1 cellular context compared by ENCODE assay signal in genomic region chr17:40582328-40582901, GRCh38.
A peak's percentile ranks its signal among the peaks of the same experiment; 100 is the strongest.
TF ChIP-seq lines count a peak whose summit lies in the region.

No MANE protein-coding gene starts in this region.

TF ChIP-seq in GM12878, 131 proteins besides CTCF, POLR2A, EP300 and RAD21 (continued from another document and continues in another):
- TF ChIP-seq, protein P1, sequence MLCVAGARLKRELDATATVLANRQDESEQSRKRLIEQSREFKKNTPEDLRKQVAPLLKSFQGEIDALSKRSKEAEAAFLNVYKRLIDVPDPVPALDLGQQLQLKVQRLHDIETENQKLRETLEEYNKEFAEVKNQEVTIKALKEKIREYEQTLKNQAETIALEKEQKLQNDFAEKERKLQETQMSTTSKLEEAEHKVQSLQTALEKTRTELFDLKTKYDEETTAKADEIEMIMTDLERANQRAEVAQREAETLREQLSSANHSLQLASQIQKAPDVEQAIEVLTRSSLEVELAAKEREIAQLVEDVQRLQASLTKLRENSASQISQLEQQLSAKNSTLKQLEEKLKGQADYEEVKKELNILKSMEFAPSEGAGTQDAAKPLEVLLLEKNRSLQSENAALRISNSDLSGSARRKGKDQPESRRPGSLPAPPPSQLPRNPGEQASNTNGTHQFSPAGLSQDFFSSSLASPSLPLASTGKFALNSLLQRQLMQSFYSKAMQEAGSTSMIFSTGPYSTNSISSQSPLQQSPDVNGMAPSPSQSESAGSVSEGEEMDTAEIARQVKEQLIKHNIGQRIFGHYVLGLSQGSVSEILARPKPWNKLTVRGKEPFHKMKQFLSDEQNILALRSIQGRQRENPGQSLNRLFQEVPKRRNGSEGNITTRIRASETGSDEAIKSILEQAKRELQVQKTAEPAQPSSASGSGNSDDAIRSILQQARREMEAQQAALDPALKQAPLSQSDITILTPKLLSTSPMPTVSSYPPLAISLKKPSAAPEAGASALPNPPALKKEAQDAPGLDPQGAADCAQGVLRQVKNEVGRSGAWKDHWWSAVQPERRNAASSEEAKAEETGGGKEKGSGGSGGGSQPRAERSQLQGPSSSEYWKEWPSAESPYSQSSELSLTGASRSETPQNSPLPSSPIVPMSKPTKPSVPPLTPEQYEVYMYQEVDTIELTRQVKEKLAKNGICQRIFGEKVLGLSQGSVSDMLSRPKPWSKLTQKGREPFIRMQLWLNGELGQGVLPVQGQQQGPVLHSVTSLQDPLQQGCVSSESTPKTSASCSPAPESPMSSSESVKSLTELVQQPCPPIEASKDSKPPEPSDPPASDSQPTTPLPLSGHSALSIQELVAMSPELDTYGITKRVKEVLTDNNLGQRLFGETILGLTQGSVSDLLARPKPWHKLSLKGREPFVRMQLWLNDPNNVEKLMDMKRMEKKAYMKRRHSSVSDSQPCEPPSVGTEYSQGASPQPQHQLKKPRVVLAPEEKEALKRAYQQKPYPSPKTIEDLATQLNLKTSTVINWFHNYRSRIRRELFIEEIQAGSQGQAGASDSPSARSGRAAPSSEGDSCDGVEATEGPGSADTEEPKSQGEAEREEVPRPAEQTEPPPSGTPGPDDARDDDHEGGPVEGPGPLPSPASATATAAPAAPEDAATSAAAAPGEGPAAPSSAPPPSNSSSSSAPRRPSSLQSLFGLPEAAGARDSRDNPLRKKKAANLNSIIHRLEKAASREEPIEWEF (IDR thresholded peaks at IDR 0.05; ENCODE audit: insufficient replicate concordance, low read depth, low read length), result peak; percentile 61
- TF ChIP-seq, protein P2, sequence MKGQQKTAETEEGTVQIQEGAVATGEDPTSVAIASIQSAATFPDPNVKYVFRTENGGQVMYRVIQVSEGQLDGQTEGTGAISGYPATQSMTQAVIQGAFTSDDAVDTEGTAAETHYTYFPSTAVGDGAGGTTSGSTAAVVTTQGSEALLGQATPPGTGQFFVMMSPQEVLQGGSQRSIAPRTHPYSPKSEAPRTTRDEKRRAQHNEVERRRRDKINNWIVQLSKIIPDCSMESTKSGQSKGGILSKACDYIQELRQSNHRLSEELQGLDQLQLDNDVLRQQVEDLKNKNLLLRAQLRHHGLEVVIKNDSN (IDR thresholded peaks at IDR 0.05; ENCODE audit: borderline replicate concordance, extremely low read length, insufficient read depth, low read depth, low read length), result no peak
- peak; percentile 36; the same call in 1 of the 2 replicates for TF ChIP-seq PML (IDR thresholded peaks at IDR 0.05; ENCODE audit: low read length)
- TF ChIP-seq, protein P3, sequence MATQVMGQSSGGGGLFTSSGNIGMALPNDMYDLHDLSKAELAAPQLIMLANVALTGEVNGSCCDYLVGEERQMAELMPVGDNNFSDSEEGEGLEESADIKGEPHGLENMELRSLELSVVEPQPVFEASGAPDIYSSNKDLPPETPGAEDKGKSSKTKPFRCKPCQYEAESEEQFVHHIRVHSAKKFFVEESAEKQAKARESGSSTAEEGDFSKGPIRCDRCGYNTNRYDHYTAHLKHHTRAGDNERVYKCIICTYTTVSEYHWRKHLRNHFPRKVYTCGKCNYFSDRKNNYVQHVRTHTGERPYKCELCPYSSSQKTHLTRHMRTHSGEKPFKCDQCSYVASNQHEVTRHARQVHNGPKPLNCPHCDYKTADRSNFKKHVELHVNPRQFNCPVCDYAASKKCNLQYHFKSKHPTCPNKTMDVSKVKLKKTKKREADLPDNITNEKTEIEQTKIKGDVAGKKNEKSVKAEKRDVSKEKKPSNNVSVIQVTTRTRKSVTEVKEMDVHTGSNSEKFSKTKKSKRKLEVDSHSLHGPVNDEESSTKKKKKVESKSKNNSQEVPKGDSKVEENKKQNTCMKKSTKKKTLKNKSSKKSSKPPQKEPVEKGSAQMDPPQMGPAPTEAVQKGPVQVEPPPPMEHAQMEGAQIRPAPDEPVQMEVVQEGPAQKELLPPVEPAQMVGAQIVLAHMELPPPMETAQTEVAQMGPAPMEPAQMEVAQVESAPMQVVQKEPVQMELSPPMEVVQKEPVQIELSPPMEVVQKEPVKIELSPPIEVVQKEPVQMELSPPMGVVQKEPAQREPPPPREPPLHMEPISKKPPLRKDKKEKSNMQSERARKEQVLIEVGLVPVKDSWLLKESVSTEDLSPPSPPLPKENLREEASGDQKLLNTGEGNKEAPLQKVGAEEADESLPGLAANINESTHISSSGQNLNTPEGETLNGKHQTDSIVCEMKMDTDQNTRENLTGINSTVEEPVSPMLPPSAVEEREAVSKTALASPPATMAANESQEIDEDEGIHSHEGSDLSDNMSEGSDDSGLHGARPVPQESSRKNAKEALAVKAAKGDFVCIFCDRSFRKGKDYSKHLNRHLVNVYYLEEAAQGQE (IDR thresholded peaks at IDR 0.05; ENCODE audit: low read depth, low read length), result 0 out of 2 replicates have a peak, but pooled peaks have one; percentile 28
- TF ChIP-seq KAT2A (conservative IDR thresholded peaks at IDR 0.05; ENCODE audit: control insufficient read depth, low read depth, low read length), result no peak
- TF ChIP-seq SUZ12 (IDR thresholded peaks at IDR 0.05; ENCODE audit: unreplicated experiment), result no peak
- peak; percentile 100 for TF ChIP-seq TCF3 (IDR thresholded peaks at IDR 0.05; ENCODE audit: borderline replicate concordance, insufficient read depth, low read depth, low read length)
- TF ChIP-seq WRNIP1 (IDR thresholded peaks at IDR 0.05; ENCODE audit: borderline replicate concordance, low read depth, low read length), result no peak
- TF ChIP-seq BRCA1 (IDR thresholded peaks at IDR 0.05; ENCODE audit: low read depth, low read length), result no peak
- peak; percentile 87 for TF ChIP-seq ZNF687 (IDR thresholded peaks at IDR 0.05)
- TF ChIP-seq MEF2B (IDR thresholded peaks at IDR 0.05; ENCODE audit: partially characterized antibody, poor library complexity, severe bottlenecking), result peak; percentile 76
- 0 out of 2 replicates have a peak, but pooled peaks have one; percentile 6 for TF ChIP-seq ZNF24 (IDR thresholded peaks at IDR 0.05)
- TF ChIP-seq MTA3 (IDR thresholded peaks at IDR 0.05; ENCODE audit: borderline replicate concordance, low read length), result peak; percentile 82; the same call in 1 of the 2 replicates
- TF ChIP-seq ZSCAN29 (IDR thresholded peaks at IDR 0.05), result no peak
- 0 out of 2 replicates have a peak, but pooled peaks have one; percentile 18 for TF ChIP-seq GABPA (IDR thresholded peaks at IDR 0.05; ENCODE audit: low read depth)
- no peak for TF ChIP-seq KLF5 (IDR thresholded peaks at IDR 0.05; ENCODE audit: partially characterized antibody)
- no peak for TF ChIP-seq SREBF2 (IDR thresholded peaks at IDR 0.05; ENCODE audit: low read length)
- TF ChIP-seq RB1 (IDR thresholded peaks at IDR 0.05; ENCODE audit: borderline replicate concordance), result no peak
- no peak for TF ChIP-seq HSF1 (IDR thresholded peaks at IDR 0.05; ENCODE audit: low read depth, low read length)
- no peak for TF ChIP-seq SMARCA5 (IDR thresholded peaks at IDR 0.05)
- TF ChIP-seq STAT3 (IDR thresholded peaks at IDR 0.05; ENCODE audit: low read depth, low read length), result peak; percentile 88; the same call in 1 of the 2 replicates
- peak; percentile 79 for TF ChIP-seq MXI1 (IDR thresholded peaks at IDR 0.05; ENCODE audit: low read depth, low read length)
- TF ChIP-seq BMI1 (IDR thresholded peaks at IDR 0.05; ENCODE audit: borderline replicate concordance), result peak; percentile 74; the same call in 1 of the 2 replicates
- TF ChIP-seq MYC (IDR thresholded peaks at IDR 0.05; ENCODE audit: insufficient read depth, insufficient read length, insufficient replicate concordance, low read length, severe bottlenecking), result no peak
- peak; percentile 82 for TF ChIP-seq EED (IDR thresholded peaks at IDR 0.05; ENCODE audit: low read depth)
- TF ChIP-seq TBL1XR1 (IDR thresholded peaks at IDR 0.05; ENCODE audit: low read depth, low read length), result peak; percentile 99
- no peak for TF ChIP-seq KDM1A (IDR thresholded peaks at IDR 0.05; ENCODE audit: borderline replicate concordance)
- TF ChIP-seq ZNF217 (IDR thresholded peaks at IDR 0.05), result peak; percentile 78
- TF ChIP-seq JUNB (IDR thresholded peaks at IDR 0.05), result peak; percentile 64
- no peak for TF ChIP-seq ZNF207 (IDR thresholded peaks at IDR 0.05; ENCODE audit: borderline replicate concordance)
- TF ChIP-seq, protein P4, sequence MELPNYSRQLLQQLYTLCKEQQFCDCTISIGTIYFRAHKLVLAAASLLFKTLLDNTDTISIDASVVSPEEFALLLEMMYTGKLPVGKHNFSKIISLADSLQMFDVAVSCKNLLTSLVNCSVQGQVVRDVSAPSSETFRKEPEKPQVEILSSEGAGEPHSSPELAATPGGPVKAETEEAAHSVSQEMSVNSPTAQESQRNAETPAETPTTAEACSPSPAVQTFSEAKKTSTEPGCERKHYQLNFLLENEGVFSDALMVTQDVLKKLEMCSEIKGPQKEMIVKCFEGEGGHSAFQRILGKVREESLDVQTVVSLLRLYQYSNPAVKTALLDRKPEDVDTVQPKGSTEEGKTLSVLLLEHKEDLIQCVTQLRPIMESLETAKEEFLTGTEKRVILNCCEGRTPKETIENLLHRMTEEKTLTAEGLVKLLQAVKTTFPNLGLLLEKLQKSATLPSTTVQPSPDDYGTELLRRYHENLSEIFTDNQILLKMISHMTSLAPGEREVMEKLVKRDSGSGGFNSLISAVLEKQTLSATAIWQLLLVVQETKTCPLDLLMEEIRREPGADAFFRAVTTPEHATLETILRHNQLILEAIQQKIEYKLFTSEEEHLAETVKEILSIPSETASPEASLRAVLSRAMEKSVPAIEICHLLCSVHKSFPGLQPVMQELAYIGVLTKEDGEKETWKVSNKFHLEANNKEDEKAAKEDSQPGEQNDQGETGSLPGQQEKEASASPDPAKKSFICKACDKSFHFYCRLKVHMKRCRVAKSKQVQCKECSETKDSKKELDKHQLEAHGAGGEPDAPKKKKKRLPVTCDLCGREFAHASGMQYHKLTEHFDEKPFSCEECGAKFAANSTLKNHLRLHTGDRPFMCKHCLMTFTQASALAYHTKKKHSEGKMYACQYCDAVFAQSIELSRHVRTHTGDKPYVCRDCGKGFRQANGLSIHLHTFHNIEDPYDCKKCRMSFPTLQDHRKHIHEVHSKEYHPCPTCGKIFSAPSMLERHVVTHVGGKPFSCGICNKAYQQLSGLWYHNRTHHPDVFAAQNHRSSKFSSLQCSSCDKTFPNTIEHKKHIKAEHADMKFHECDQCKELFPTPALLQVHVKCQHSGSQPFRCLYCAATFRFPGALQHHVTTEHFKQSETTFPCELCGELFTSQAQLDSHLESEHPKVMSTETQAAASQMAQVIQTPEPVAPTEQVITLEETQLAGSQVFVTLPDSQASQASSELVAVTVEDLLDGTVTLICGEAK (IDR thresholded peaks at IDR 0.05; ENCODE audit: borderline replicate concordance), result peak; percentile 44; the same call in 1 of the 2 replicates
- TF ChIP-seq CHD2 (IDR thresholded peaks at IDR 0.05; ENCODE audit: borderline replicate concordance, low read depth, low read length), result peak; percentile 29; the same call in 1 of the 2 replicates
- no peak for TF ChIP-seq EZH2 (IDR thresholded peaks at IDR 0.05; ENCODE audit: borderline replicate concordance, control insufficient read depth, low read depth, low read length)
- TF ChIP-seq PAX8 (IDR thresholded peaks at IDR 0.05), result no peak
- TF ChIP-seq HCFC1 (IDR thresholded peaks at IDR 0.05; ENCODE audit: low read length), result 0 out of 2 replicates have a peak, but pooled peaks have one; percentile 9
